Comparison of ENCODE assay signal across 8 cellular contexts in genomic region chr10:72254891-72255568, GRCh38. TPM values are rescaled to one million over a fixed set of nuclear protein-coding genes. Genes with fewer than 3 reads are reported as not detected.
DNase-seq lines count a peak whose midpoint lies in the region; ATAC-seq and TF ChIP-seq lines count a peak whose summit lies in the region.

No MANE protein-coding gene starts in this region.

- H3K4ac ChIP-seq in neuronal stem cell (ENCODE audit: low read length) = no peak overlapping the region

- ATAC-seq in GM19043 (IDR thresholded peaks at IDR 0.05; ENCODE audit: low read depth, unreplicated experiment) = peak; percentile 50
- no peak for ATAC-seq in GM19351 (IDR thresholded peaks at IDR 0.05; ENCODE audit: unreplicated experiment)

- peak overlapping the region; percentile 72 for H2AK5ac ChIP-seq in neuronal stem cell (ENCODE audit: low read depth, low read length)

- H3K9ac ChIP-seq in adipocyte (ENCODE audit: low read length) (peak overlapping the region; percentile 86), neuronal stem cell (ENCODE audit: low read depth, low read length, poor library complexity) (peak overlapping the region; percentile 36)

- H3K27ac ChIP-seq in A673 (ENCODE audit: low read depth, low read length, poor library complexity, severe bottlenecking) (peak overlapping the region; percentile 57), neuronal stem cell (replicated peaks; ENCODE audit: low read length) (peak overlapping the region; percentile 78)

- POLR2A ChIA-PET in A673 (lab: Charles Lee; ENCODE audit: low non-redundant PET) = interaction anchor here (0.6 to 0.7 kb wide), 3 partner anchors 14 to 87 kb away, joined by 3 read pairs; no protein-coding TSS in a partner anchor

- no peaks in the 10 kb centered on the region for H3K27me3 ChIP-seq in A673 (replicated peaks; ENCODE audit: insufficient read depth, low read depth, low read length, poor library complexity)
- H3K27me3 ChIP-seq in adipocyte (replicated peaks; ENCODE audit: control insufficient read depth, insufficient read depth, low read length) = no peaks in the 10 kb centered on the region
- H3K27me3 ChIP-seq in neuronal stem cell (ENCODE audit: control insufficient read depth in 3 of 3, insufficient read depth in 3 of 3, low read depth in 1 of 3, low read length in 3 of 3) = no peaks in the 10 kb centered on the region

- peak overlapping the region; percentile 80 for H2BK5ac ChIP-seq in neuronal stem cell (ENCODE audit: low read length)

- CTCF ChIA-PET in A673 (lab: Charles Lee) = interaction anchor here (0.6 kb wide), 1 partner anchor 28 kb away, joined by 6 read pairs; no protein-coding TSS in a partner anchor

- H4K8ac ChIP-seq in neuronal stem cell (ENCODE audit: low read depth, low read length) = no peak overlapping the region

- peak; percentile 72 for DNase-seq in A673 (ENCODE audit: low spot score)
- DNase-seq in NCI-H69 (lab: John Stamatoyannopoulos, UW) = peak; percentile 81
- DNase-seq in adipocyte (ENCODE audit: low read depth) = peak; percentile 87
- DNase-seq in head of caudate nucleus = peak; percentile 84 to 98 (median 95)
- DNase-seq in neuronal stem cell (ENCODE audit: low spot score) = peak; percentile 44
- no peak for DNase-seq in NCI-H524 treated with DMSO at 0.1 percent for 48 hours (lab: John Stamatoyannopoulos, UW)

- H2BK12ac ChIP-seq in neuronal stem cell (ENCODE audit: low read length) = no peak overlapping the region

- H2AFZ ChIP-seq in neuronal stem cell (ENCODE audit: low read length) = peak overlapping the region; percentile 97

- H3K4me1 ChIP-seq in A673 (ENCODE audit: insufficient read depth, low read length, poor library complexity, severe bottlenecking) = peaks cover 33% of the 10 kb centered on the region
- peaks cover 84% of the 10 kb centered on the region for H3K4me1 ChIP-seq in adipocyte (ENCODE audit: control insufficient read depth, insufficient read depth, low read length)
- H3K4me1 ChIP-seq in neuronal stem cell (ENCODE audit: control insufficient read depth in 2 of 2, insufficient read depth in 1 of 2, low read depth in 1 of 2, low read length in 2 of 2) = peaks cover 19 to 23% of the 10 kb centered on the region in 2 donors

- peak overlapping the region; percentile 30 for H3K23ac ChIP-seq in neuronal stem cell (ENCODE audit: low read depth, low read length, poor library complexity)

- H4K91ac ChIP-seq in neuronal stem cell (ENCODE audit: low read depth, low read length, poor library complexity) = peak overlapping the region; percentile 90

- no peaks in the 10 kb centered on the region for H3K79me1 ChIP-seq in neuronal stem cell (ENCODE audit: low read depth, low read length)

- H3K9me3 ChIP-seq in A673 (ENCODE audit: low read depth, low read length, poor library complexity, severe bottlenecking) = no peaks in the 10 kb centered on the region
- no peaks in the 10 kb centered on the region for H3K9me3 ChIP-seq in adipocyte (ENCODE audit: control insufficient read depth, low read length)
- no peaks in the 10 kb centered on the region for H3K9me3 ChIP-seq in neuronal stem cell (replicated peaks in 1 of 2; ENCODE audit: control insufficient read depth in 2 of 2, insufficient read depth in 1 of 2, low read depth in 1 of 2, low read length in 2 of 2)

- WGBS in neuronal stem cell (ENCODE audit: extremely low coverage in 2 of 2, insufficient read length in 2 of 2, insufficient replicate concordance in 1 of 2), 2 donors = no CpG with 5 or more reads among the region's 14 CpGs

- H3K14ac ChIP-seq in neuronal stem cell (ENCODE audit: low read length) = no peak overlapping the region

- H3K4me2 ChIP-seq in neuronal stem cell (ENCODE audit: insufficient read depth, low read length, poor library complexity, severe bottlenecking) = peak overlapping the region; percentile 44

- H3K4me3 ChIP-seq in A673 (ENCODE audit: low read depth, low read length, poor library complexity, severe bottlenecking) (no peak overlapping the region), adipocyte (ENCODE audit: low read length) (peak overlapping the region; percentile 32), neuronal stem cell (ENCODE audit: low read length in 2 of 2) (peak overlapping the region in 1 of 2 donors; percentile 42)

- BruUV-seq in A673 (replicated peaks; lab: Mats Ljungman, UMichigan) = no TSS peak

- H3K36me3 ChIP-seq in A673 (ENCODE audit: insufficient read depth, low read length, poor library complexity, severe bottlenecking) (no peaks in the 10 kb centered on the region), adipocyte (ENCODE audit: control insufficient read depth, insufficient read depth, low read length, severe bottlenecking) (no peaks in the 10 kb centered on the region), neuronal stem cell (replicated peaks in 1 of 2; ENCODE audit: control insufficient read depth in 2 of 2, insufficient read depth in 2 of 2, low read length in 2 of 2) (no peaks in the 10 kb centered on the region)

- H2BK15ac ChIP-seq in neuronal stem cell (ENCODE audit: low read length) = peak overlapping the region; percentile 64

- TF ChIP-seq CTCF in A673 (conservative IDR thresholded peaks at IDR 0.05; ENCODE audit: low read depth, low read length) = 0 out of 2 replicates have a peak, but pooled peaks have one; percentile 9

- peak overlapping the region; percentile 72 for H2BK120ac ChIP-seq in neuronal stem cell (ENCODE audit: low read depth, low read length)

- intact Hi-C loops in A673 (cut with micrococcal nuclease; ENCODE audit: unreplicated experiment) (no loop called here), head of caudate nucleus (cut with DNase I) (no loop called here)

- peak overlapping the region; percentile 96 for H3K18ac ChIP-seq in neuronal stem cell (ENCODE audit: low read length)

RNA-seq across cellular contexts. Expression of gene DDIT4, which starts 18.7 kb away (rescaled TPM):
- total RNA-seq in A673 (2021) = 20.7 and 39.6 TPM in 2 replicates
- 58.0 TPM for polyA plus RNA-seq in neuronal stem cell (2013, experiment 1 of 2)
- polyA plus RNA-seq in neuronal stem cell (2013, experiment 2 of 2) = 58.6 TPM

RNA-seq across cellular contexts. Expression of gene ASCC1, which starts 39.0 kb away (rescaled TPM):
- 40.2 and 43.1 TPM in 2 replicates for total RNA-seq in A673 (2021)
- polyA plus RNA-seq in neuronal stem cell (2013, experiment 1 of 2) = 34.4 TPM
- 33.0 TPM for polyA plus RNA-seq in neuronal stem cell (2013, experiment 2 of 2)

RNA-seq across cellular contexts. Expression of gene ANAPC16, which starts 39.2 kb away (rescaled TPM):
- 57.6 and 62.5 TPM in 2 replicates for total RNA-seq in A673 (2021)
- polyA plus RNA-seq in neuronal stem cell (2013, experiment 1 of 2) = 86.8 TPM
- polyA plus RNA-seq in neuronal stem cell (2013, experiment 2 of 2) = 88.2 TPM
